8 cellular contexts compared by ENCODE assay signal in genomic region chr20:32207211-32207625, GRCh38. TPM values are rescaled to one million over a fixed set of nuclear protein-coding genes. Genes with fewer than 3 reads are reported as not detected.
DNase-seq lines count a peak whose midpoint lies in the region; ATAC-seq and TF ChIP-seq lines count a peak whose summit lies in the region.

No MANE protein-coding gene starts in this region.

- in situ Hi-C loops in astrocyte of the spinal cord (cut with HindIII; ENCODE audit: low sequenced_read_pairs) (no loop called here), transverse colon (cut with MboI; ENCODE audit: low pct_ligation_motif_present in 1 of 4, low pct_unique_long_range_greater_than_20kb in 1 of 4, low sequenced_read_pairs in 3 of 4) (no loop called here)

- H3K27me3 ChIP-seq in lung (ENCODE audit: control insufficient read depth, insufficient read depth) (no peaks in the 10 kb centered on the region), transverse colon (no peaks in the 10 kb centered on the region)

- no peak for TF ChIP-seq EP300 in transverse colon (IDR thresholded peaks at IDR 0.05; ENCODE audit: low read depth)

- H3K36me3 ChIP-seq in lung (ENCODE audit: control insufficient read depth in 2 of 2, insufficient read depth in 2 of 2, low read length in 2 of 2) = peaks cover 0 to 6% of the 10 kb centered on the region in 2 donors
- H3K36me3 ChIP-seq in transverse colon = peaks cover 0 to 5% (median 0%) of the 10 kb centered on the region in 4 donors

- peak; percentile 34 for DNase-seq in stimulated activated naive CD4-positive, alpha-beta T cell treated with Interleukin-2 at 50 U/mL for 16 hours (lab: John Stamatoyannopoulos, UW)
- no peak for DNase-seq in stimulated activated naive CD4-positive, alpha-beta T cell (lab: John Stamatoyannopoulos, UW)
- no peak for DNase-seq in astrocyte of the spinal cord (ENCODE audit: low read depth, low spot score)
- no peak for DNase-seq in lung (ENCODE audit: low spot score)
- DNase-seq in transverse colon = no peak
- DNase-seq in SW480 (ENCODE audit: low spot score) = no peak
- DNase-seq in Kasumi-1 (lab: John Stamatoyannopoulos, UW) = no peak

- TF ChIP-seq POLR2A in transverse colon (IDR thresholded peaks at IDR 0.05) = no peak

- TF ChIP-seq CTCF in astrocyte of the spinal cord (IDR thresholded peaks at IDR 0.05; ENCODE audit: low read depth, low read length) (no peak), lung (IDR thresholded peaks at IDR 0.05; ENCODE audit: control extremely low read depth, extremely low read depth) (no peak), transverse colon (IDR thresholded peaks at IDR 0.05) (no peak)

- H3K27ac ChIP-seq in lung (ENCODE audit: low read depth in 1 of 2, low read length in 1 of 2) (peak overlapping the region; percentile 87 to 98), transverse colon (peak overlapping the region; percentile 83 to 96 (median 92))

- ATAC-seq in HG03571 (IDR thresholded peaks at IDR 0.05; ENCODE audit: unreplicated experiment) = peak; percentile 5
- ATAC-seq in lung (ENCODE audit: insufficient read depth, low FRiP score) = peak; percentile 10

- intact Hi-C loops in transverse colon (cut with DNase I; ENCODE audit: low total_unique reads) = no loop called here

- no peaks in the 10 kb centered on the region for H3K9me3 ChIP-seq in lung (ENCODE audit: control insufficient read depth in 2 of 2, insufficient read depth in 1 of 2, low read length in 1 of 2)
- H3K9me3 ChIP-seq in transverse colon = no peaks in the 10 kb centered on the region

- 0% methylated on average over 19 to 34 of the region's 34 CpGs for WGBS in lung, 2 donors
- 1% methylated on average over 10 of the region's 34 CpGs; no CpG with 5 or more reads in 1 of the 2 donors for WGBS in transverse colon (ENCODE audit: low coverage in 1 of 2), 2 donors

- H3K4me3 ChIP-seq in astrocyte of the spinal cord (ENCODE audit: low read depth, low read length) (peak overlapping the region; percentile 100), lung (peak overlapping the region; percentile 94), transverse colon (peak overlapping the region; percentile 75 to 100 (median 88))

- H3K4me1 ChIP-seq in lung (ENCODE audit: control insufficient read depth in 2 of 2, insufficient read depth in 2 of 2, low read length in 2 of 2) = peaks cover 12 to 43% of the 10 kb centered on the region in 2 donors
- peaks cover 41 to 70% (median 54%) of the 10 kb centered on the region in 4 donors for H3K4me1 ChIP-seq in transverse colon

RNA-seq across cellular contexts. Expression of gene PLAGL2, which starts 0.3 kb away (rescaled TPM):
- total RNA-seq in lung (10 to 100 TPM; 14.5 to 15.8 TPM), transverse colon (10 to 100 TPM in 2 of 4 donors, 1 to 10 TPM in 2; 6.6 to 24.9 (median 11.8) TPM)
- polyA plus RNA-seq in lung = 10 to 100 TPM in 1 of 2 donors, 1 to 10 TPM in 1; 4.6 to 11.4 TPM

RNA-seq across cellular contexts. Expression of gene POFUT1, which starts 0.5 kb away (rescaled TPM):
- 10 to 100 TPM; 23.1 to 37.1 TPM for total RNA-seq in lung
- polyA plus RNA-seq in lung = 10 to 100 TPM in 1 of 2 donors, 1 to 10 TPM in 1; 9.0 to 20.3 TPM
- 10 to 100 TPM; 13.8 to 96.1 (median 49.6) TPM for total RNA-seq in transverse colon
